ENCODE assay signal across 29 cellular contexts in genomic region chr4:136823020-136823419, GRCh38.
"Had no signal": no experiment of that assay in that cellular context is flagged by ENCODE, and none has a peak within 500 bp of the region (broad histone marks: within the 10 kb centered on the region; RNA-seq: fewer than 3 reads in every experiment).

No MANE protein-coding gene starts in this region.

- H3K36me3 Mint-ChIP-seq: immature natural killer cell; naive thymus-derived CD8-positive, alpha-beta T cell; stimulated activated effector memory CD8-positive, alpha-beta T cell treated with anti-CD3 and anti-CD28 coated beads, Interleukin-12 subunit alpha, Interleukin-12 subunit beta, amount 100 ng/mL, for 72 hours; type B pancreatic cell had no signal

- H3K36me3 ChIP-seq: esophagus muscularis mucosa, gastroesophageal sphincter, heart right ventricle, neutrophil, prostate gland, right atrium auricular region, stomach, thyroid gland had no signal

- H3K4me2 ChIP-seq: smooth muscle cell had no signal

- H3K27me3 ChIP-seq: esophagus muscularis mucosa, foreskin keratinocyte, gastroesophageal sphincter, heart right ventricle, neutrophil, right atrium auricular region, stomach, thyroid gland had no signal

- H3K27me3 Mint-ChIP-seq: naive thymus-derived CD8-positive, alpha-beta T cell; type B pancreatic cell had no signal

- H3K4me1 ChIP-seq: esophagus muscularis mucosa, foreskin keratinocyte, gastroesophageal sphincter, heart right ventricle, prostate gland, right atrium auricular region, stomach, thyroid gland had no signal

- H3K4me3 Mint-ChIP-seq: immature natural killer cell; naive thymus-derived CD8-positive, alpha-beta T cell; nephron progenitor cell; stimulated activated effector memory CD8-positive, alpha-beta T cell treated with anti-CD3 and anti-CD28 coated beads, Interleukin-12 subunit alpha, Interleukin-12 subunit beta, amount 100 ng/mL, for 72 hours; type B pancreatic cell had no signal

- H3K9me3 ChIP-seq: esophagus muscularis mucosa, gastroesophageal sphincter, heart right ventricle, neutrophil, prostate gland, right atrium auricular region, stomach, thyroid gland had no signal

- H3K27ac Mint-ChIP-seq: immature natural killer cell; naive thymus-derived CD8-positive, alpha-beta T cell; nephron progenitor cell; stimulated activated effector memory CD8-positive, alpha-beta T cell treated with anti-CD3 and anti-CD28 coated beads, Interleukin-12 subunit alpha, Interleukin-12 subunit beta, amount 100 ng/mL, for 72 hours; type B pancreatic cell had no signal

- H3K4me1 Mint-ChIP-seq: immature natural killer cell; naive thymus-derived CD8-positive, alpha-beta T cell; nephron progenitor cell; stimulated activated effector memory CD8-positive, alpha-beta T cell treated with anti-CD3 and anti-CD28 coated beads, Interleukin-12 subunit alpha, Interleukin-12 subunit beta, amount 100 ng/mL, for 72 hours had no signal

- H3K27ac ChIP-seq: coronary artery, esophagus muscularis mucosa, foreskin keratinocyte, gastroesophageal sphincter, heart right ventricle, neutrophil, prostate gland, right atrium auricular region, stomach, thyroid gland had no signal

- H3K9me3 Mint-ChIP-seq: nephron progenitor cell; stimulated activated effector memory CD8-positive, alpha-beta T cell treated with anti-CD3 and anti-CD28 coated beads, Interleukin-12 subunit alpha, Interleukin-12 subunit beta, amount 100 ng/mL, for 72 hours; type B pancreatic cell had no signal

- DNase-seq: central memory CD4-positive, alpha-beta T cell; dermis blood vessel endothelial cell; effector memory CD4-positive, alpha-beta T cell; foreskin keratinocyte; heart right ventricle; hippocampal formation; immature natural killer cell; islet precursor cell; kidney glomerular epithelial cell; mesendoderm; midbrain; naive thymus-derived CD8-positive, alpha-beta T cell; nephron progenitor cell; stimulated activated CD4-positive, alpha-beta T cell treated with anti-CD3 and anti-CD28 coated beads, Interleukin-2, amount 100 ng/mL, for 24 hours; stimulated activated CD4-positive, alpha-beta T cell treated with anti-CD3 and anti-CD28 coated beads, Interleukin-4, amount 100 ng/mL, for 24 hours; stimulated activated naive CD4-positive, alpha-beta T cell treated with Interleukin-2 at 50 U/mL for 16 hours; stomach; thyroid gland had no signal

- ATAC-seq: foreskin keratinocyte; gastroesophageal sphincter; heart right ventricle; naive thymus-derived CD8-positive, alpha-beta T cell; sciatic nerve; stimulated activated effector memory CD8-positive, alpha-beta T cell treated with anti-CD3 and anti-CD28 coated beads, Interleukin-12 subunit alpha, Interleukin-12 subunit beta, amount 100 ng/mL, for 72 hours had no signal

- H3K4me3 ChIP-seq: coronary artery, esophagus muscularis mucosa, gastroesophageal sphincter, heart right ventricle, lung, prostate gland, right atrium auricular region, smooth muscle cell, stomach, thyroid gland had no signal
